ENCODE assay signal across 1 cellular context in genomic region chr10:72285972-72286521, GRCh38.
TF ChIP-seq lines count a peak whose summit lies in the region.

No MANE protein-coding gene starts in this region.

TF ChIP-seq in HepG2, 621 proteins besides CTCF, POLR2A, EP300 and RAD21 (continued from another document and continues in another):
- TF ChIP-seq, protein P1, sequence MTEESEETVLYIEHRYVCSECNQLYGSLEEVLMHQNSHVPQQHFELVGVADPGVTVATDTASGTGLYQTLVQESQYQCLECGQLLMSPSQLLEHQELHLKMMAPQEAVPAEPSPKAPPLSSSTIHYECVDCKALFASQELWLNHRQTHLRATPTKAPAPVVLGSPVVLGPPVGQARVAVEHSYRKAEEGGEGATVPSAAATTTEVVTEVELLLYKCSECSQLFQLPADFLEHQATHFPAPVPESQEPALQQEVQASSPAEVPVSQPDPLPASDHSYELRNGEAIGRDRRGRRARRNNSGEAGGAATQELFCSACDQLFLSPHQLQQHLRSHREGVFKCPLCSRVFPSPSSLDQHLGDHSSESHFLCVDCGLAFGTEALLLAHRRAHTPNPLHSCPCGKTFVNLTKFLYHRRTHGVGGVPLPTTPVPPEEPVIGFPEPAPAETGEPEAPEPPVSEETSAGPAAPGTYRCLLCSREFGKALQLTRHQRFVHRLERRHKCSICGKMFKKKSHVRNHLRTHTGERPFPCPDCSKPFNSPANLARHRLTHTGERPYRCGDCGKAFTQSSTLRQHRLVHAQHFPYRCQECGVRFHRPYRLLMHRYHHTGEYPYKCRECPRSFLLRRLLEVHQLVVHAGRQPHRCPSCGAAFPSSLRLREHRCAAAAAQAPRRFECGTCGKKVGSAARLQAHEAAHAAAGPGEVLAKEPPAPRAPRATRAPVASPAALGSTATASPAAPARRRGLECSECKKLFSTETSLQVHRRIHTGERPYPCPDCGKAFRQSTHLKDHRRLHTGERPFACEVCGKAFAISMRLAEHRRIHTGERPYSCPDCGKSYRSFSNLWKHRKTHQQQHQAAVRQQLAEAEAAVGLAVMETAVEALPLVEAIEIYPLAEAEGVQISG (CRISPR knock-in tag; IDR thresholded peaks at IDR 0.05) = no peak
- TF ChIP-seq PLRG1 (conservative IDR thresholded peaks at IDR 0.05) = no peak
- no peak for TF ChIP-seq ZNF160 (CRISPR knock-in tag; IDR thresholded peaks at IDR 0.05)
- TF ChIP-seq MEIS2 (CRISPR knock-in tag; IDR thresholded peaks at IDR 0.05) = no peak
- TF ChIP-seq, protein P2, sequence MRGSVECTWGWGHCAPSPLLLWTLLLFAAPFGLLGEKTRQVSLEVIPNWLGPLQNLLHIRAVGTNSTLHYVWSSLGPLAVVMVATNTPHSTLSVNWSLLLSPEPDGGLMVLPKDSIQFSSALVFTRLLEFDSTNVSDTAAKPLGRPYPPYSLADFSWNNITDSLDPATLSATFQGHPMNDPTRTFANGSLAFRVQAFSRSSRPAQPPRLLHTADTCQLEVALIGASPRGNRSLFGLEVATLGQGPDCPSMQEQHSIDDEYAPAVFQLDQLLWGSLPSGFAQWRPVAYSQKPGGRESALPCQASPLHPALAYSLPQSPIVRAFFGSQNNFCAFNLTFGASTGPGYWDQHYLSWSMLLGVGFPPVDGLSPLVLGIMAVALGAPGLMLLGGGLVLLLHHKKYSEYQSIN (CRISPR knock-in tag; IDR thresholded peaks at IDR 0.05; ENCODE audit: borderline replicate concordance) = no peak
- TF ChIP-seq, protein P3, sequence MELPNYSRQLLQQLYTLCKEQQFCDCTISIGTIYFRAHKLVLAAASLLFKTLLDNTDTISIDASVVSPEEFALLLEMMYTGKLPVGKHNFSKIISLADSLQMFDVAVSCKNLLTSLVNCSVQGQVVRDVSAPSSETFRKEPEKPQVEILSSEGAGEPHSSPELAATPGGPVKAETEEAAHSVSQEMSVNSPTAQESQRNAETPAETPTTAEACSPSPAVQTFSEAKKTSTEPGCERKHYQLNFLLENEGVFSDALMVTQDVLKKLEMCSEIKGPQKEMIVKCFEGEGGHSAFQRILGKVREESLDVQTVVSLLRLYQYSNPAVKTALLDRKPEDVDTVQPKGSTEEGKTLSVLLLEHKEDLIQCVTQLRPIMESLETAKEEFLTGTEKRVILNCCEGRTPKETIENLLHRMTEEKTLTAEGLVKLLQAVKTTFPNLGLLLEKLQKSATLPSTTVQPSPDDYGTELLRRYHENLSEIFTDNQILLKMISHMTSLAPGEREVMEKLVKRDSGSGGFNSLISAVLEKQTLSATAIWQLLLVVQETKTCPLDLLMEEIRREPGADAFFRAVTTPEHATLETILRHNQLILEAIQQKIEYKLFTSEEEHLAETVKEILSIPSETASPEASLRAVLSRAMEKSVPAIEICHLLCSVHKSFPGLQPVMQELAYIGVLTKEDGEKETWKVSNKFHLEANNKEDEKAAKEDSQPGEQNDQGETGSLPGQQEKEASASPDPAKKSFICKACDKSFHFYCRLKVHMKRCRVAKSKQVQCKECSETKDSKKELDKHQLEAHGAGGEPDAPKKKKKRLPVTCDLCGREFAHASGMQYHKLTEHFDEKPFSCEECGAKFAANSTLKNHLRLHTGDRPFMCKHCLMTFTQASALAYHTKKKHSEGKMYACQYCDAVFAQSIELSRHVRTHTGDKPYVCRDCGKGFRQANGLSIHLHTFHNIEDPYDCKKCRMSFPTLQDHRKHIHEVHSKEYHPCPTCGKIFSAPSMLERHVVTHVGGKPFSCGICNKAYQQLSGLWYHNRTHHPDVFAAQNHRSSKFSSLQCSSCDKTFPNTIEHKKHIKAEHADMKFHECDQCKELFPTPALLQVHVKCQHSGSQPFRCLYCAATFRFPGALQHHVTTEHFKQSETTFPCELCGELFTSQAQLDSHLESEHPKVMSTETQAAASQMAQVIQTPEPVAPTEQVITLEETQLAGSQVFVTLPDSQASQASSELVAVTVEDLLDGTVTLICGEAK (IDR thresholded peaks at IDR 0.05) = no peak
- TF ChIP-seq, protein P3 (CRISPR knock-in tag; IDR thresholded peaks at IDR 0.05) = no peak
- TF ChIP-seq HOXA7 (CRISPR knock-in tag; IDR thresholded peaks at IDR 0.05) = no peak
- TF ChIP-seq TCF7 (IDR thresholded peaks at IDR 0.05; ENCODE audit: low read depth) = no peak
- TF ChIP-seq ZNF709 (CRISPR knock-in tag; IDR thresholded peaks at IDR 0.05) = no peak
- 0 out of 2 replicates have a peak, but pooled peaks have one; percentile 64 for TF ChIP-seq ZMYM3 (CRISPR knock-in tag; IDR thresholded peaks at IDR 0.05)
- TF ChIP-seq, protein P4, sequence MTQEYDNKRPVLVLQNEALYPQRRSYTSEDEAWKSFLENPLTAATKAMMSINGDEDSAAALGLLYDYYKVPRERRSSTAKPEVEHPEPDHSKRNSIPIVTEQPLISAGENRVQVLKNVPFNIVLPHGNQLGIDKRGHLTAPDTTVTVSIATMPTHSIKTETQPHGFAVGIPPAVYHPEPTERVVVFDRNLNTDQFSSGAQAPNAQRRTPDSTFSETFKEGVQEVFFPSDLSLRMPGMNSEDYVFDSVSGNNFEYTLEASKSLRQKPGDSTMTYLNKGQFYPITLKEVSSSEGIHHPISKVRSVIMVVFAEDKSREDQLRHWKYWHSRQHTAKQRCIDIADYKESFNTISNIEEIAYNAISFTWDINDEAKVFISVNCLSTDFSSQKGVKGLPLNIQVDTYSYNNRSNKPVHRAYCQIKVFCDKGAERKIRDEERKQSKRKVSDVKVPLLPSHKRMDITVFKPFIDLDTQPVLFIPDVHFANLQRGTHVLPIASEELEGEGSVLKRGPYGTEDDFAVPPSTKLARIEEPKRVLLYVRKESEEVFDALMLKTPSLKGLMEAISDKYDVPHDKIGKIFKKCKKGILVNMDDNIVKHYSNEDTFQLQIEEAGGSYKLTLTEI (CRISPR knock-in tag; conservative IDR thresholded peaks at IDR 0.05) = no peak
- TF ChIP-seq HCFC1 (IDR thresholded peaks at IDR 0.05; ENCODE audit: low read depth, low read length) = no peak
- TF ChIP-seq ZNF607 (CRISPR knock-in tag; IDR thresholded peaks at IDR 0.05; ENCODE audit: borderline replicate concordance) = no peak
- TF ChIP-seq ZNF724P (CRISPR knock-in tag; IDR thresholded peaks at IDR 0.05; ENCODE audit: borderline replicate concordance) = no peak
- TF ChIP-seq AFF4 (CRISPR knock-in tag; IDR thresholded peaks at IDR 0.05) = no peak
- no peak for TF ChIP-seq RARA (CRISPR knock-in tag; IDR thresholded peaks at IDR 0.05)
- 0 out of 2 replicates have a peak, but pooled peaks have one; percentile 30 for TF ChIP-seq NCOR1 (IDR thresholded peaks at IDR 0.05; ENCODE audit: borderline replicate concordance, low read length)
- TF ChIP-seq ZNF441 (CRISPR knock-in tag; IDR thresholded peaks at IDR 0.05; ENCODE audit: borderline replicate concordance) = no peak
- TF ChIP-seq ZNF282 (IDR thresholded peaks at IDR 0.05; ENCODE audit: partially characterized antibody) = no peak
- no peak for TF ChIP-seq ZBTB44 (CRISPR knock-in tag; IDR thresholded peaks at IDR 0.05)
- no peak for TF ChIP-seq MAF1 (CRISPR knock-in tag; IDR thresholded peaks at IDR 0.05; ENCODE audit: borderline replicate concordance)
- peak; percentile 95 for TF ChIP-seq ZNF629 (CRISPR knock-in tag; conservative IDR thresholded peaks at IDR 0.05)
- TF ChIP-seq, protein P5, sequence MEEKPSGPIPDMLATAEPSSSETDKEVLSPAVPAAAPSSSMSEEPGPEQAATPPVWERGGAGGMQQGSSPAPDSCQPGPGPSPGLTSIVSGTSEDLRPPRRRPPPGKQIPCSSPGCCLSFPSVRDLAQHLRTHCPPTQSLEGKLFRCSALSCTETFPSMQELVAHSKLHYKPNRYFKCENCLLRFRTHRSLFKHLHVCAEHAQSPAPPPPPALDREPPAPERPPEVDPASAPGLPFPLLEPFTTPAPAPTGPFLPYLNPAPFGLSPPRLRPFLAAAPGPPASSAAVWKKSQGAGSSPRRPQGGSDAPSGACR (CRISPR knock-in tag; IDR thresholded peaks at IDR 0.05) = no peak
- no peak for TF ChIP-seq GFI1 (CRISPR knock-in tag; IDR thresholded peaks at IDR 0.05; ENCODE audit: borderline replicate concordance)
- no peak for TF ChIP-seq ZNF430 (CRISPR knock-in tag; IDR thresholded peaks at IDR 0.05)
- no peak for TF ChIP-seq NAIF1 (CRISPR knock-in tag; IDR thresholded peaks at IDR 0.05; ENCODE audit: borderline replicate concordance)
- TF ChIP-seq ZFP1 (CRISPR knock-in tag; IDR thresholded peaks at IDR 0.05) = no peak
- no peak for TF ChIP-seq SNAI1 (CRISPR knock-in tag; IDR thresholded peaks at IDR 0.05; ENCODE audit: borderline replicate concordance)
- TF ChIP-seq KDM1A (CRISPR knock-in tag; IDR thresholded peaks at IDR 0.05) = peak; percentile 42; the same call in 1 of the 2 replicates
- TF ChIP-seq ZNF850 (CRISPR knock-in tag; conservative IDR thresholded peaks at IDR 0.05) = no peak
- TF ChIP-seq MTERF4 (CRISPR knock-in tag; IDR thresholded peaks at IDR 0.05) = no peak
- TF ChIP-seq ZNF572 (CRISPR knock-in tag; IDR thresholded peaks at IDR 0.05) = 0 out of 2 replicates have a peak, but pooled peaks have one; percentile 74
- TF ChIP-seq E2F5 (CRISPR knock-in tag; conservative IDR thresholded peaks at IDR 0.05) = no peak
- no peak for TF ChIP-seq JARID2 (CRISPR knock-in tag; IDR thresholded peaks at IDR 0.05; ENCODE audit: insufficient replicate concordance)
- peak; percentile 97 for TF ChIP-seq ZNF382 (CRISPR knock-in tag; IDR thresholded peaks at IDR 0.05; ENCODE audit: borderline replicate concordance)
- no peak for TF ChIP-seq PAF1 (CRISPR knock-in tag; IDR thresholded peaks at IDR 0.05)
- TF ChIP-seq ZNF30 (CRISPR knock-in tag; IDR thresholded peaks at IDR 0.05) = no peak
- TF ChIP-seq HNRNPUL1 (IDR thresholded peaks at IDR 0.05; ENCODE audit: low read depth, low read length) = no peak
